8 cellular contexts compared by ENCODE assay signal in genomic region chr5:54309237-54309636, GRCh38. TPM values are rescaled to one million over a fixed set of nuclear protein-coding genes. Genes with fewer than 3 reads are reported as not detected.
A peak's percentile ranks its signal among the peaks of the same experiment; 100 is the strongest.
DNase-seq lines count a peak whose midpoint lies in the region; TF ChIP-seq lines count a peak whose summit lies in the region.

No MANE protein-coding gene starts in this region.

- TF ChIP-seq POLR2A in esophagus squamous epithelium (IDR thresholded peaks at IDR 0.05) (no peak), ovary (IDR thresholded peaks at IDR 0.05) (no peak)

- H3K9me3 ChIP-seq in esophagus squamous epithelium: no peaks in the 10 kb centered on the region
- no peaks in the 10 kb centered on the region for H3K9me3 ChIP-seq in ovary

- DNase-seq in DMS 273 (lab: John Stamatoyannopoulos, UW; ENCODE audit: unreplicated experiment) (peak; percentile 51), DMS 273 treated with DMSO at 0.1 percent for 48 hours (lab: John Stamatoyannopoulos, UW) (no peak), SK-N-DZ (ENCODE audit: low spot score) (peak; percentile 22), esophagus squamous epithelium (lab: John Stamatoyannopoulos, UW) (no peak), ovary (no peak), NCI-H510A (lab: John Stamatoyannopoulos, UW) (no peak), posterior vena cava (ENCODE audit: low spot score) (no peak), AML-193 (lab: John Stamatoyannopoulos, UW) (no peak)

- peak overlapping the region in 2 of 4 donors; percentile 91 to 96 for H3K27ac ChIP-seq in esophagus squamous epithelium
- no peak overlapping the region for H3K27ac ChIP-seq in ovary

- no peak for TF ChIP-seq EP300 in ovary (IDR thresholded peaks at IDR 0.05)

- TF ChIP-seq CTCF in esophagus squamous epithelium (IDR thresholded peaks at IDR 0.05) (no peak), ovary (IDR thresholded peaks at IDR 0.05) (no peak)

- H3K4me1 ChIP-seq in esophagus squamous epithelium (peaks cover 6 to 29% (median 11%) of the 10 kb centered on the region in 3 donors), ovary (ENCODE audit: insufficient read depth) (no peaks in the 10 kb centered on the region)

- intact Hi-C loops in esophagus squamous epithelium (cut with DNase I): loop anchor here (10.0 kb wide), 1 partner anchor 54 kb away; no protein-coding TSS in a partner anchor
- intact Hi-C loops in ovary (cut with DNase I): no loop called here
- intact Hi-C loops in posterior vena cava (cut with DNase I): no loop called here

- H3K27me3 ChIP-seq in esophagus squamous epithelium: no peaks in the 10 kb centered on the region
- no peaks in the 10 kb centered on the region for H3K27me3 ChIP-seq in ovary

- 10 to 14% methylated on average over 10 of the region's 10 CpGs for WGBS in esophagus squamous epithelium, 2 donors
- WGBS in ovary, 3 donors: 5 to 11% (median 6%) methylated on average over 10 of the region's 10 CpGs

- H3K4me3 ChIP-seq in esophagus squamous epithelium: peak overlapping the region; percentile 77 to 99 (median 87)
- H3K4me3 ChIP-seq in ovary: peak overlapping the region; percentile 83

- no peaks in the 10 kb centered on the region for H3K36me3 ChIP-seq in esophagus squamous epithelium
- no peaks in the 10 kb centered on the region for H3K36me3 ChIP-seq in ovary

RNA-seq across cellular contexts. Expression of gene ARL15, which starts 1.1 kb away (rescaled TPM):
- 9.2 and 15.2 TPM in 2 replicates for polyA plus RNA-seq in SK-N-DZ (2014; cell fraction: cytosol; rRNA removed)
- 6.0 and 7.3 TPM in 2 replicates for polyA plus RNA-seq in SK-N-DZ (2014; cell fraction: nucleus; rRNA removed)
- 10 to 100 TPM in 2 of 4 donors, 1 to 10 TPM in 2; 8.5 to 19.1 (median 12.0) TPM for total RNA-seq in esophagus squamous epithelium
- total RNA-seq in ovary: 10 to 100 TPM; 14.9 to 30.8 (median 19.0) TPM
- 10 to 100 TPM; 20.2 to 34.0 TPM for polyA plus RNA-seq in ovary
- 10 to 100 TPM; 30.6 to 35.7 TPM for total RNA-seq in posterior vena cava

Comparison
In these comparisons a context has a peak if more than half of its experiments do, and no peak if none do; other contexts are left out.
1. DNase-seq: peak in DMS 273 (single experiment) and SK-N-DZ (single experiment); none in DMS 273 treated with DMSO at 0.1 percent for 48 hours (single experiment), esophagus squamous epithelium (single experiment), ovary (0 of 5), NCI-H510A (single experiment), posterior vena cava (single experiment) and AML-193 (0 of 2).